In the genomic region with DNA sequence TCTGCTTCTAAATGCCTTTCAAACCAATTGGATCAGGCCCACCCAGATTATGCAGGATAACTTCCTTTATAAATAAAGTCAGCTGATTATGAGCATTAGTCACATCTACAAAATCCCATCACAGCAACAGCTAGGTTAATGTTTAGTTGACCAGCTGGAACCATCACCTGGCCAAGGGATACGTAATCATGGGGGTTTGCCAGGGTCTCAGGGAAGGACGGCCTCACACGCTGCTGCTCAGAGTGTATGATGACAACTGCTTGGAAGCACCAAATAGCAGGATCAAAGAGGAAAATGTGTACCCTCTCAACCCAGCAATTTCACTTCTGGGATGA, we compare ENCODE assay signal across 24 cellular contexts.
DNase-seq lines count a peak whose midpoint lies in the region; ATAC-seq and FAIRE-seq lines count a peak whose summit lies in the region.
"Had no signal": no experiment of that assay in that cellular context is flagged by ENCODE, and none has a peak within 500 bp of the region (broad histone marks: within the 10 kb centered on the region; RNA-seq: fewer than 3 reads in every experiment).

No MANE protein-coding gene starts in this region.

- no peaks in the 10 kb centered on the region for H3K36me3 ChIP-seq in small intestine (ENCODE audit: control insufficient read depth in 2 of 2, insufficient read depth in 2 of 2, low read length in 2 of 2)
- H3K36me3 ChIP-seq: adrenal gland, BE2C, tibial nerve had no signal

- peaks cover 0 to 4% of the 10 kb centered on the region in 2 donors for H3K4me1 ChIP-seq in small intestine (ENCODE audit: control insufficient read depth in 2 of 2, insufficient read depth in 1 of 2, low read depth in 1 of 2, low read length in 1 of 2)
- H3K4me1 ChIP-seq: adrenal gland, BE2C, tibial nerve had no signal

- H3K4me3 ChIP-seq in small intestine (ENCODE audit: low read depth in 1 of 2, low read length in 2 of 2) = no peak overlapping the region
- H3K4me3 ChIP-seq: adrenal gland, tibial nerve had no signal

- WGBS in small intestine, 3 donors = 10 to 36% (median 32%) methylated on average over 3 of the region's 3 CpGs

- no peak for FAIRE-seq in small intestine (lab: Jason Lieb, UNC)
- FAIRE-seq in urothelium cell line (lab: Jason Lieb, UNC) = no peak
- FAIRE-seq: A204.1, keratinocyte had no signal

- ATAC-seq in HG02610 (IDR thresholded peaks at IDR 0.05; ENCODE audit: unreplicated experiment) = no peak
- ATAC-seq: activated CD4-positive, CD25-positive, alpha-beta regulatory T cell treated with anti-CD3 and anti-CD28 coated beads, Interleukin-2, amount 50 U/mL, for 24 hours; Right ventricle myocardium inferior had no signal

- H3K9me3 ChIP-seq in small intestine (ENCODE audit: control insufficient read depth, low read depth) = no peaks in the 10 kb centered on the region
- H3K9me3 ChIP-seq: adrenal gland, BE2C had no signal

- H3K27ac ChIP-seq in small intestine (ENCODE audit: low read depth in 1 of 2, low read length in 1 of 2) = no peak overlapping the region
- H3K27ac ChIP-seq: adrenal gland, tibial nerve had no signal

- H3K27me3 ChIP-seq in small intestine (ENCODE audit: control insufficient read depth in 2 of 2, insufficient read depth in 2 of 2, low read length in 2 of 2) = no peaks in the 10 kb centered on the region
- H3K27me3 ChIP-seq: adrenal gland, BE2C, tibial nerve had no signal

- DNase-seq in NCI-H1436 (lab: John Stamatoyannopoulos, UW) (peak; percentile 9), NCI-H1436 treated with DMSO at 0.1 percent for 48 hours (lab: John Stamatoyannopoulos, UW) (no peak), NCI-H524 (lab: John Stamatoyannopoulos, UW) (peak; percentile 82 to 92), cerebellar cortex (ENCODE audit: low spot score) (peak; percentile 81), small intestine (peak; percentile 29), urothelium cell line (ENCODE audit: low spot score) (no peak)
- no peak for DNase-seq in activated CD4-positive, alpha-beta T cell treated with anti-CD3 and anti-CD28 coated beads for 4 hours
- DNase-seq: activated T-cell treated with anti-CD3 and anti-CD28 coated beads, Interleukin-2, amount 50 U/mL, for 1 hour; adrenal gland; BE2C; cortex of kidney; endodermal cell; NCI-H1048; nucleus accumbens; retina; stimulated activated CD4-positive, alpha-beta T cell treated with anti-CD3 and anti-CD28 coated beads, Interleukin-12 subunit alpha, Interleukin-12 subunit beta, amount 100 ng/mL, for 4 hours; stimulated activated CD4-positive, alpha-beta T cell treated with anti-CD3 and anti-CD28 coated beads, Interleukin-4, amount 100 ng/mL, for 4 hours; SW 1271 had no signal

Comparison
In these comparisons a context has a peak if more than half of its experiments do, and no peak if none do; other contexts are left out.
1. DNase-seq: peak in NCI-H1436 (single experiment), NCI-H524 (2 of 2), cerebellar cortex (single experiment) and small intestine (single experiment); none in NCI-H1436 treated with DMSO at 0.1 percent for 48 hours (single experiment), activated CD4-positive, alpha-beta T cell treated with anti-CD3 and anti-CD28 coated beads for 4 hours (0 of 2) and urothelium cell line (single experiment).